ENCODE assay signal across 1 cellular context in the genomic region with DNA sequence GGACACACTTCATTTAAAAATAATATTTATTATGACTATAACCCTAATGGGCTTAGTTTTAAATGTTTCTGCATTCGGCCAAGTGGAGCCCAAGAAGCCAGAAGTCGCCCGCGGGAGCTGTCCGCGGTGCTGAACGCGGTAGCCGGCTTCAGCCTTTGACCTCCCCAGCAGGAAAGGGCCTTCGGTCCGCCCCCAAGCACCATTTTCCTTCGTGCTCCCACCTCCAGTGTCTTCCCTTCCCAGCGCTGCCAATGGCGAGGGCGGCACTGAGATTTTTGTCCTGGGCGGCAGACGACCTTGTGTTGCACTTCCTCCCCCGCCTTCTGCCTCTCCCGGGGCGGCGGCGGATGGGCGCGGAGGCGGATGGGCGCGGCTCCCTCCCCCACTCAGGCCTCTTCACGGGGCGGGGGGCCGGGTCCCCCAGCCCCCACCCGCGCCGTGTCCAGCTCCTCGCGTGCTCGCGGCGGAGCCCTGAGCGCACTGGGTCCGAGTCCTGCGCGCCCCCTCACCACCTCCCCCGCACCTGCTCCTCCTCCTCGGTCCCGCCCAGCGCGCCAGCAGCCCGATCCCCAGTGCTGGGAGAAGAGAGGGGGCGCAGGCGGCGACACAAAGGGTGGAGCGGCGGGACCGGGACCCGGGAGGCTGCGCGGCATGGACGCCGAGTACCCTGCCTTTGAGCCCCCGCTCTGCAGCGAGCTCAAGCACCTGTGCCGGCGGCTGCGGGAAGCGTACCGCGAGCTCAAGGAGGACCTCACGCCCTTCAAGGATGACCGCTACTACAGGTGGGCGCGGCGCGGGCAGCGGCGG.
TF ChIP-seq lines count a peak whose summit lies in the region.

No MANE protein-coding gene starts in this region.

TF ChIP-seq in HepG2, 621 proteins besides CTCF, POLR2A, EP300 and RAD21 (continued from another document and continues in another):
- TF ChIP-seq ZSCAN21 (CRISPR knock-in tag; IDR thresholded peaks at IDR 0.05; ENCODE audit: borderline replicate concordance) (peak; percentile 96), HOXA7 (CRISPR knock-in tag; IDR thresholded peaks at IDR 0.05) (peak; percentile 95), ZNF660 (CRISPR knock-in tag; IDR thresholded peaks at IDR 0.05; ENCODE audit: borderline replicate concordance, low read depth) (peak; percentile 67; the same call in 1 of the 2 replicates), LBX2 (CRISPR knock-in tag; IDR thresholded peaks at IDR 0.05; ENCODE audit: borderline replicate concordance) (0 out of 2 replicates have a peak, but pooled peaks have one; percentile 30), BORCS8-MEF2B (CRISPR knock-in tag; IDR thresholded peaks at IDR 0.05) (peak; percentile 98), TBX2 (CRISPR knock-in tag; IDR thresholded peaks at IDR 0.05; ENCODE audit: borderline replicate concordance) (peak; percentile 89), SP4 (CRISPR knock-in tag; IDR thresholded peaks at IDR 0.05) (peak; percentile 53; the same call in 1 of the 2 replicates), AFF4 (CRISPR knock-in tag; IDR thresholded peaks at IDR 0.05) (no peak), ZFP36L1 (CRISPR knock-in tag; IDR thresholded peaks at IDR 0.05) (peak; percentile 89), ATF6 (CRISPR knock-in tag; conservative IDR thresholded peaks at IDR 0.05) (peak; percentile 98), ZNF451 (CRISPR knock-in tag; IDR thresholded peaks at IDR 0.05) (peak; percentile 70), RNF219 (CRISPR knock-in tag; IDR thresholded peaks at IDR 0.05) (peak; percentile 73; the same call in 1 of the 2 replicates), RFX1 (IDR thresholded peaks at IDR 0.05) (no peak), HNRNPLL (IDR thresholded peaks at IDR 0.05; ENCODE audit: low read depth, low read length, poor library complexity, severe bottlenecking) (peak; percentile 38), SP140L (CRISPR knock-in tag; IDR thresholded peaks at IDR 0.05; ENCODE audit: borderline replicate concordance) (peak; percentile 100), SOX6 (IDR thresholded peaks at IDR 0.05) (no peak), SOX6 (CRISPR knock-in tag; IDR thresholded peaks at IDR 0.05) (peak; percentile 60), ATF3 (CRISPR knock-in tag; IDR thresholded peaks at IDR 0.05) (peak; percentile 85; the same call in 1 of the 2 replicates), ZNF629 (CRISPR knock-in tag; conservative IDR thresholded peaks at IDR 0.05) (peak; percentile 32), ATF2 (CRISPR knock-in tag; IDR thresholded peaks at IDR 0.05) (peak; percentile 91), POLR2AphosphoS2 (IDR thresholded peaks at IDR 0.05; ENCODE audit: low read depth, low read length) (no peak), TBP (CRISPR knock-in tag; IDR thresholded peaks at IDR 0.05) (peak; percentile 74; the same call in 1 of the 2 replicates), SNAI1 (CRISPR knock-in tag; IDR thresholded peaks at IDR 0.05; ENCODE audit: borderline replicate concordance) (peak; percentile 98), ZNF446 (CRISPR knock-in tag; IDR thresholded peaks at IDR 0.05) (peak; percentile 98), TAF1 (CRISPR knock-in tag; IDR thresholded peaks at IDR 0.05) (peak; percentile 65), KDM6A (CRISPR knock-in tag; IDR thresholded peaks at IDR 0.05; ENCODE audit: low read depth) (no peak), RNF2 (conservative IDR thresholded peaks at IDR 0.05; ENCODE audit: low read depth) (0 out of 2 replicates have a peak, but pooled peaks have one; percentile 28), KMT2B (CRISPR knock-in tag; IDR thresholded peaks at IDR 0.05) (peak; percentile 86)
- TF ChIP-seq, protein P1, sequence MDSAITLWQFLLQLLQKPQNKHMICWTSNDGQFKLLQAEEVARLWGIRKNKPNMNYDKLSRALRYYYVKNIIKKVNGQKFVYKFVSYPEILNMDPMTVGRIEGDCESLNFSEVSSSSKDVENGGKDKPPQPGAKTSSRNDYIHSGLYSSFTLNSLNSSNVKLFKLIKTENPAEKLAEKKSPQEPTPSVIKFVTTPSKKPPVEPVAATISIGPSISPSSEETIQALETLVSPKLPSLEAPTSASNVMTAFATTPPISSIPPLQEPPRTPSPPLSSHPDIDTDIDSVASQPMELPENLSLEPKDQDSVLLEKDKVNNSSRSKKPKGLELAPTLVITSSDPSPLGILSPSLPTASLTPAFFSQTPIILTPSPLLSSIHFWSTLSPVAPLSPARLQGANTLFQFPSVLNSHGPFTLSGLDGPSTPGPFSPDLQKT (CRISPR knock-in tag; IDR thresholded peaks at IDR 0.05; ENCODE audit: borderline replicate concordance) = peak; percentile 28; the same call in 1 of the 2 replicates
- TF ChIP-seq, protein P2, sequence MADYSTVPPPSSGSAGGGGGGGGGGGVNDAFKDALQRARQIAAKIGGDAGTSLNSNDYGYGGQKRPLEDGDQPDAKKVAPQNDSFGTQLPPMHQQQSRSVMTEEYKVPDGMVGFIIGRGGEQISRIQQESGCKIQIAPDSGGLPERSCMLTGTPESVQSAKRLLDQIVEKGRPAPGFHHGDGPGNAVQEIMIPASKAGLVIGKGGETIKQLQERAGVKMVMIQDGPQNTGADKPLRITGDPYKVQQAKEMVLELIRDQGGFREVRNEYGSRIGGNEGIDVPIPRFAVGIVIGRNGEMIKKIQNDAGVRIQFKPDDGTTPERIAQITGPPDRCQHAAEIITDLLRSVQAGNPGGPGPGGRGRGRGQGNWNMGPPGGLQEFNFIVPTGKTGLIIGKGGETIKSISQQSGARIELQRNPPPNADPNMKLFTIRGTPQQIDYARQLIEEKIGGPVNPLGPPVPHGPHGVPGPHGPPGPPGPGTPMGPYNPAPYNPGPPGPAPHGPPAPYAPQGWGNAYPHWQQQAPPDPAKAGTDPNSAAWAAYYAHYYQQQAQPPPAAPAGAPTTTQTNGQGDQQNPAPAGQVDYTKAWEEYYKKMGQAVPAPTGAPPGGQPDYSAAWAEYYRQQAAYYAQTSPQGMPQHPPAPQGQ (CRISPR knock-in tag; IDR thresholded peaks at IDR 0.05; ENCODE audit: borderline replicate concordance) = no peak
- TF ChIP-seq, protein P3, sequence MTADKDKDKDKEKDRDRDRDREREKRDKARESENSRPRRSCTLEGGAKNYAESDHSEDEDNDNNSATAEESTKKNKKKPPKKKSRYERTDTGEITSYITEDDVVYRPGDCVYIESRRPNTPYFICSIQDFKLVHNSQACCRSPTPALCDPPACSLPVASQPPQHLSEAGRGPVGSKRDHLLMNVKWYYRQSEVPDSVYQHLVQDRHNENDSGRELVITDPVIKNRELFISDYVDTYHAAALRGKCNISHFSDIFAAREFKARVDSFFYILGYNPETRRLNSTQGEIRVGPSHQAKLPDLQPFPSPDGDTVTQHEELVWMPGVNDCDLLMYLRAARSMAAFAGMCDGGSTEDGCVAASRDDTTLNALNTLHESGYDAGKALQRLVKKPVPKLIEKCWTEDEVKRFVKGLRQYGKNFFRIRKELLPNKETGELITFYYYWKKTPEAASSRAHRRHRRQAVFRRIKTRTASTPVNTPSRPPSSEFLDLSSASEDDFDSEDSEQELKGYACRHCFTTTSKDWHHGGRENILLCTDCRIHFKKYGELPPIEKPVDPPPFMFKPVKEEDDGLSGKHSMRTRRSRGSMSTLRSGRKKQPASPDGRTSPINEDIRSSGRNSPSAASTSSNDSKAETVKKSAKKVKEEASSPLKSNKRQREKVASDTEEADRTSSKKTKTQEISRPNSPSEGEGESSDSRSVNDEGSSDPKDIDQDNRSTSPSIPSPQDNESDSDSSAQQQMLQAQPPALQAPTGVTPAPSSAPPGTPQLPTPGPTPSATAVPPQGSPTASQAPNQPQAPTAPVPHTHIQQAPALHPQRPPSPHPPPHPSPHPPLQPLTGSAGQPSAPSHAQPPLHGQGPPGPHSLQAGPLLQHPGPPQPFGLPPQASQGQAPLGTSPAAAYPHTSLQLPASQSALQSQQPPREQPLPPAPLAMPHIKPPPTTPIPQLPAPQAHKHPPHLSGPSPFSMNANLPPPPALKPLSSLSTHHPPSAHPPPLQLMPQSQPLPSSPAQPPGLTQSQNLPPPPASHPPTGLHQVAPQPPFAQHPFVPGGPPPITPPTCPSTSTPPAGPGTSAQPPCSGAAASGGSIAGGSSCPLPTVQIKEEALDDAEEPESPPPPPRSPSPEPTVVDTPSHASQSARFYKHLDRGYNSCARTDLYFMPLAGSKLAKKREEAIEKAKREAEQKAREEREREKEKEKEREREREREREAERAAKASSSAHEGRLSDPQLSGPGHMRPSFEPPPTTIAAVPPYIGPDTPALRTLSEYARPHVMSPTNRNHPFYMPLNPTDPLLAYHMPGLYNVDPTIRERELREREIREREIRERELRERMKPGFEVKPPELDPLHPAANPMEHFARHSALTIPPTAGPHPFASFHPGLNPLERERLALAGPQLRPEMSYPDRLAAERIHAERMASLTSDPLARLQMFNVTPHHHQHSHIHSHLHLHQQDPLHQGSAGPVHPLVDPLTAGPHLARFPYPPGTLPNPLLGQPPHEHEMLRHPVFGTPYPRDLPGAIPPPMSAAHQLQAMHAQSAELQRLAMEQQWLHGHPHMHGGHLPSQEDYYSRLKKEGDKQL (CRISPR knock-in tag; IDR thresholded peaks at IDR 0.05; ENCODE audit: low read depth) = peak; percentile 65; the same call in 1 of the 2 replicates
- TF ChIP-seq, protein P4, sequence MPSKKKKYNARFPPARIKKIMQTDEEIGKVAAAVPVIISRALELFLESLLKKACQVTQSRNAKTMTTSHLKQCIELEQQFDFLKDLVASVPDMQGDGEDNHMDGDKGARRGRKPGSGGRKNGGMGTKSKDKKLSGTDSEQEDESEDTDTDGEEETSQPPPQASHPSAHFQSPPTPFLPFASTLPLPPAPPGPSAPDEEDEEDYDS (CRISPR knock-in tag; IDR thresholded peaks at IDR 0.05) = peak; percentile 72; the same call in 1 of the 2 replicates
